ENCODE assay signal across 8 cellular contexts in the genomic region with DNA sequence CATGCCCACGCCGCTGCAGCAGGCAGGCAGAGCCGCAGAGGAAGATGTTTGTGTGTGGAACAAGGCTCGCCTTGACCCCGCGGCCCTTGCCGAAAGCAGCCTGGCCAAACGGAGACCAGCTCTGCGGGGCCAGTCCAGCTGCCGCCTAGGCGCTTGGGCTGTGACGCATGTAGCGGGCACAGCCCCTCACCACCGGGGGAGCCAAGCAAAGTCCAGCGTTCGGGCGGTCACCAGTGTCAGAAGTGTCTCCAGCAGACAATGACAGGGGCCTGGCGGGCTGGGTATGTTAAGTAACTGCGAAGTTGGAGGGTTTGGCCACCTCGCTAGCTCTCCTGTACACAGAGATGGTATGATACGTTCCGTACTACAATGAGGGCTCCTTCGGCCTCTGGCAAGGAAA. TPM values are rescaled to one million over a fixed set of nuclear protein-coding genes. Genes with fewer than 3 reads are reported as not detected.
DNase-seq lines count a peak whose midpoint lies in the region; ATAC-seq and TF ChIP-seq lines count a peak whose summit lies in the region.

No MANE protein-coding gene starts in this region.

- H3K27me3 ChIP-seq in heart right ventricle = no peaks in the 10 kb centered on the region
- H3K27me3 ChIP-seq in sigmoid colon = no peaks in the 10 kb centered on the region

- H3K36me3 ChIP-seq in heart right ventricle = no peaks in the 10 kb centered on the region
- H3K36me3 ChIP-seq in sigmoid colon = no peaks in the 10 kb centered on the region

- ATAC-seq in heart right ventricle = peak in 2 of 8 donors; percentile 8 to 46
- no peak for ATAC-seq in HG03520 (IDR thresholded peaks at IDR 0.05; ENCODE audit: unreplicated experiment)
- no peak for ATAC-seq in GM21529 (IDR thresholded peaks at IDR 0.05; ENCODE audit: unreplicated experiment)

- 19 to 23% methylated on average over 20 to 23 of the region's 23 CpGs for whole genome bisulfite sequencing in heart right ventricle, 2 donors
- 8 to 45% methylated on average over 23 of the region's 23 CpGs for WGBS in sigmoid colon, 2 donors

- H3K27ac ChIP-seq in heart right ventricle (peak overlapping the region in 9 of 10 donors; percentile 88 to 95 (median 92)), sigmoid colon (peak overlapping the region; percentile 90 to 94 (median 93))

- DNase-seq in GM12864 (ENCODE audit: low read depth) (no peak), heart right ventricle (peak in 1 of 2 donors; percentile 38), sigmoid colon (peak; percentile 69), UCSD-AML1 (lab: John Stamatoyannopoulos, UW; ENCODE audit: unreplicated experiment) (no peak)
- DNase-seq in activated effector memory CD4-positive, alpha-beta T cell treated with Interleukin-2 at 50 U/mL for 16 hours = no peak

- no peak for TF ChIP-seq CTCF in GM12864 (IDR thresholded peaks at IDR 0.05; ENCODE audit: low read depth, low read length, missing control alignments)
- TF ChIP-seq CTCF in WI38 (IDR thresholded peaks at IDR 0.05; ENCODE audit: low read depth, low read length) = no peak
- TF ChIP-seq CTCF in heart right ventricle (IDR thresholded peaks at IDR 0.05) = no peak
- no peak for TF ChIP-seq CTCF in sigmoid colon (IDR thresholded peaks at IDR 0.05)

- intact Hi-C loops in heart right ventricle (cut with DNase I) (loop anchor here in 1 of 10 donors (10.0 kb wide), 1 partner anchor 449 kb away; a partner anchor contains a TSS), sigmoid colon (cut with DNase I) (loop anchor here (10.0 kb wide), 2 partner anchors 109 to 449 kb away; a partner anchor contains a TSS)

- peaks cover 0 to 41% (median 20%) of the 10 kb centered on the region in 9 donors for H3K4me1 ChIP-seq in heart right ventricle
- peaks cover 0 to 35% (median 23%) of the 10 kb centered on the region in 4 donors for H3K4me1 ChIP-seq in sigmoid colon

- no peaks in the 10 kb centered on the region for H3K9me3 ChIP-seq in heart right ventricle
- H3K9me3 ChIP-seq in sigmoid colon = no peaks in the 10 kb centered on the region

- H3K4me3 ChIP-seq in GM12864 (ENCODE audit: low read depth, low read length) (peak overlapping the region; percentile 53), WI38 (ENCODE audit: low read depth, low read length) (peak overlapping the region; percentile 65), heart right ventricle (peak overlapping the region in 9 of 10 donors; percentile 59 to 89 (median 80)), sigmoid colon (peak overlapping the region; percentile 53 to 72 (median 68))

- TF ChIP-seq EP300 in sigmoid colon (IDR thresholded peaks at IDR 0.05) = no peak

- no peak for TF ChIP-seq POLR2A in sigmoid colon (IDR thresholded peaks at IDR 0.05)

RNA-seq across cellular contexts. Expression of gene AMER1, which starts 1.3 kb away (rescaled TPM):
- 1 to 10 TPM; 2.0 to 5.0 (median 4.4) TPM for total RNA-seq in heart right ventricle
- 1 to 10 TPM in 1 of 2 donors, under 1 TPM in 1; 0.75 to 1.1 TPM for polyA plus RNA-seq in heart right ventricle
- total RNA-seq in sigmoid colon = 1 to 10 TPM; 4.3 to 7.5 (median 6.1) TPM
- polyA plus RNA-seq in sigmoid colon = 1 to 10 TPM; 1.2 to 3.0 (median 2.5) TPM

RNA-seq across cellular contexts. Expression of gene ASB12, which starts 26.2 kb away (rescaled TPM):
- total RNA-seq in heart right ventricle (1 to 10 TPM in 9 of 10 donors, under 1 TPM in 1; 0.85 to 3.4 (median 2.4) TPM), sigmoid colon (under 1 TPM in 1 of 4 donors, not detected in 3; 0.36 TPM)
- polyA plus RNA-seq in heart right ventricle (1 to 10 TPM in 1 of 2 donors, under 1 TPM in 1; 0.51 to 1.9 TPM), sigmoid colon (1 to 10 TPM in 1 of 3 donors, under 1 TPM in 1, not detected in 1; 0.17 to 1.2 TPM)
